11 cellular contexts compared by ENCODE assay signal in genomic region chr1:158793604-158794003, GRCh38. TPM values are rescaled to one million over a fixed set of nuclear protein-coding genes. Genes with fewer than 3 reads are reported as not detected.
DNase-seq lines count a peak whose midpoint lies in the region; ATAC-seq and TF ChIP-seq lines count a peak whose summit lies in the region.
"Had no signal": no experiment of that assay in that cellular context is flagged by ENCODE, and none has a peak within 500 bp of the region (broad histone marks: within the 10 kb centered on the region; RNA-seq: fewer than 3 reads in every experiment).

No MANE protein-coding gene starts in this region.

- H3K36me3 ChIP-seq in naive thymus-derived CD4-positive, alpha-beta T cell (ENCODE audit: control insufficient read depth in 2 of 3, insufficient read depth in 3 of 3, low read length in 3 of 3): no peaks in the 10 kb centered on the region

- no peaks in the 10 kb centered on the region for H3K4me1 ChIP-seq in naive thymus-derived CD4-positive, alpha-beta T cell (ENCODE audit: control insufficient read depth in 2 of 2, insufficient read depth in 2 of 2, low read length in 2 of 2)

- peaks cover 0 to 4% (median 0%) of the 10 kb centered on the region in 7 donors for H3K4me1 Mint-ChIP-seq in naive thymus-derived CD4-positive, alpha-beta T cell

- no peak overlapping the region for H3K27ac Mint-ChIP-seq in naive thymus-derived CD4-positive, alpha-beta T cell

- intact Hi-C loops in naive thymus-derived CD4-positive, alpha-beta T cell (cut with micrococcal nuclease): loop anchor here (1.0 kb wide), 2 partner anchors 205 to 279 kb away; no protein-coding TSS in a partner anchor
- intact Hi-C loops in left ventricle myocardium superior (cut with micrococcal nuclease): no loop called here

- POLR2A ChIA-PET in naive thymus-derived CD4-positive, alpha-beta T cell (lab: Charles Lee): no interaction called here

- no peaks in the 10 kb centered on the region for H3K9me3 ChIP-seq in naive thymus-derived CD4-positive, alpha-beta T cell (ENCODE audit: control insufficient read depth in 2 of 3, low read length in 3 of 3)

- H3K4me3 ChIP-seq in naive thymus-derived CD4-positive, alpha-beta T cell (ENCODE audit: low read length): no peak overlapping the region

- peaks cover under 1 to 33% (median 9%) of the 10 kb centered on the region in 5 donors for H3K27me3 Mint-ChIP-seq in naive thymus-derived CD4-positive, alpha-beta T cell

- H3K4me3 Mint-ChIP-seq in naive thymus-derived CD4-positive, alpha-beta T cell: no peak overlapping the region

- H3K27me3 ChIP-seq in naive thymus-derived CD4-positive, alpha-beta T cell (ENCODE audit: control insufficient read depth in 2 of 2, insufficient read depth in 2 of 2, low read length in 2 of 2): no peaks in the 10 kb centered on the region

- no peak overlapping the region for H3K27ac ChIP-seq in naive thymus-derived CD4-positive, alpha-beta T cell (ENCODE audit: low read depth, low read length)

- H3K36me3 Mint-ChIP-seq in naive thymus-derived CD4-positive, alpha-beta T cell: no peaks in the 10 kb centered on the region

- ATAC-seq in HG03139 (IDR thresholded peaks at IDR 0.05; ENCODE audit: unreplicated experiment) (peak; percentile 68), HG02870 (IDR thresholded peaks at IDR 0.05; ENCODE audit: unreplicated experiment) (no peak), left ventricle myocardium superior (no peak)
- peak; percentile 67 for ATAC-seq in naive thymus-derived CD4-positive, alpha-beta T cell

- CTCF ChIA-PET in naive thymus-derived CD4-positive, alpha-beta T cell (lab: Charles Lee): interaction anchor here (0.7 to 1.1 kb wide), 3 partner anchors 201 to 278 kb away, joined by 3 read pairs; no protein-coding TSS in a partner anchor

- peak; percentile 63 for TF ChIP-seq CTCF in GM12872 (IDR thresholded peaks at IDR 0.05; ENCODE audit: insufficient read depth, low read depth, low read length)

- no peaks in the 10 kb centered on the region for H3K9me3 Mint-ChIP-seq in naive thymus-derived CD4-positive, alpha-beta T cell

- DNase-seq in activated T-cell treated with anti-CD3 and anti-CD28 coated beads for 48 hours (ENCODE audit: low read depth) (peak; percentile 19), left ventricle myocardium superior (no peak), NCI-H1092 (lab: John Stamatoyannopoulos, UW) (no peak)
- DNase-seq in naive thymus-derived CD4-positive, alpha-beta T cell: peak in 3 of 9 donors; percentile 1 to 18 (median 8)
- DNase-seq in NK-92 treated with Interleukin-12 subunit alpha and Interleukin-12 subunit beta, amount 100 ng/mL, for 24 hours (lab: John Stamatoyannopoulos, UW): no peak
- DNase-seq: foreskin fibroblast had no signal

RNA-seq across cellular contexts. Expression of gene OR6N2, which starts 12.6 kb away (rescaled TPM):
- under 1 TPM in 1 of 5 experiments, not detected in 4; 0.17 TPM for total RNA-seq in naive thymus-derived CD4-positive, alpha-beta T cell
- not detected for polyA plus RNA-seq in naive thymus-derived CD4-positive, alpha-beta T cell
- total RNA-seq in left ventricle myocardium superior: not detected
- total RNA-seq: activated CD8-positive, alpha-beta memory T cell treated with anti-CD3 and anti-CD28 coated beads for 36 hours; LHCN-M2 had no signal

RNA-seq across cellular contexts. Expression of gene OR6N1, which starts 21.6 kb away (rescaled TPM):
- total RNA-seq in naive thymus-derived CD4-positive, alpha-beta T cell: under 1 TPM in 1 of 5 experiments, not detected in 4; 0.37 TPM
- not detected for polyA plus RNA-seq in naive thymus-derived CD4-positive, alpha-beta T cell
- total RNA-seq in left ventricle myocardium superior: not detected
- total RNA-seq: activated CD8-positive, alpha-beta memory T cell treated with anti-CD3 and anti-CD28 coated beads for 36 hours; LHCN-M2 had no signal

RNA-seq across cellular contexts. Expression of gene MNDA, which starts 37.5 kb away (rescaled TPM):
- total RNA-seq in naive thymus-derived CD4-positive, alpha-beta T cell: 100 to 1,000 TPM in 1 of 5 experiments, 1 to 10 TPM in 2, under 1 TPM in 1, not detected in 1; 0.70 to 104 (median 3.1) TPM
- under 1 TPM; 0.18 to 0.67 TPM for polyA plus RNA-seq in naive thymus-derived CD4-positive, alpha-beta T cell
- total RNA-seq in left ventricle myocardium superior: 4.9 TPM
- total RNA-seq: activated CD8-positive, alpha-beta memory T cell treated with anti-CD3 and anti-CD28 coated beads for 36 hours; LHCN-M2 had no signal

RNA-seq across cellular contexts. Expression of gene OR6K6, which starts 39.1 kb away (rescaled TPM):
- not detected for total RNA-seq in naive thymus-derived CD4-positive, alpha-beta T cell
- polyA plus RNA-seq in naive thymus-derived CD4-positive, alpha-beta T cell: not detected
- not detected for total RNA-seq in left ventricle myocardium superior
- total RNA-seq: activated CD8-positive, alpha-beta memory T cell treated with anti-CD3 and anti-CD28 coated beads for 36 hours; LHCN-M2 had no signal

Comparison
In these comparisons a context has a peak if more than half of its experiments do, and no peak if none do; other contexts are left out.
1. ATAC-seq: peak in HG03139 (single experiment) and naive thymus-derived CD4-positive, alpha-beta T cell (single experiment); none in HG02870 (single experiment) and left ventricle myocardium superior (single experiment).